1 cellular context compared by ENCODE assay signal in the genomic region with DNA sequence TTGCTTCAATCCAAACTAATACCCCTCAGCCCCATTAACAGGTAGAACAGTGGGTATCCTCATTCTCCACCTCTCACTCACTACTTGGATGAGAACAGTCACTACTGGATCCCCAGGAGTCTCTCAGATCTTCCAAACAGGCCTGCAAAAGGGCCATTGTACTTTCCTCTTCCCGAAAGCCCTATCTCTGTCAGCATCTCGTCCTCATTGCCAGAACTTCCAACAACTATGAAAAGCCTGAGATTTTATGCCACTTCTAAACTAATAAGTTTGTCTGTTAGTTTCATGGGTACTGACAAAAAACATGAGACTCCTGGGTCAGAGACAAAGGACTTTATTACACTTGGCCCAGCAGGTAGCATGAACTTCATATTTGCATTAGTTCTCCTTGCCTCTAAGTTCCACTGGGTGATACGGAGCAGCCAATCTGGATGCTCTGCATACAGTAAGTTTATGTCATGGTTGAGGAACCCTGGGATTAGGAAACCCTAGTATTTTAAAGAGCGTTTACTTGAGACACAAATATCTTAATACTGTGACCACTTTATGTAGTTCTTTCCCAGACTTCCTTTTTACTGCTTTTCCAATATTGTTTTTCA.
TF ChIP-seq lines count a peak whose summit lies in the region.

No MANE protein-coding gene starts in this region.

TF ChIP-seq in K562, 482 proteins besides CTCF, POLR2A, EP300 and RAD21 (continued from another document):
- TF ChIP-seq, protein P1, sequence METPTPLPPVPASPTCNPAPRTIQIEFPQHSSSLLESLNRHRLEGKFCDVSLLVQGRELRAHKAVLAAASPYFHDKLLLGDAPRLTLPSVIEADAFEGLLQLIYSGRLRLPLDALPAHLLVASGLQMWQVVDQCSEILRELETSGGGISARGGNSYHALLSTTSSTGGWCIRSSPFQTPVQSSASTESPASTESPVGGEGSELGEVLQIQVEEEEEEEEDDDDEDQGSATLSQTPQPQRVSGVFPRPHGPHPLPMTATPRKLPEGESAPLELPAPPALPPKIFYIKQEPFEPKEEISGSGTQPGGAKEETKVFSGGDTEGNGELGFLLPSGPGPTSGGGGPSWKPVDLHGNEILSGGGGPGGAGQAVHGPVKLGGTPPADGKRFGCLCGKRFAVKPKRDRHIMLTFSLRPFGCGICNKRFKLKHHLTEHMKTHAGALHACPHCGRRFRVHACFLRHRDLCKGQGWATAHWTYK (CRISPR knock-in tag; IDR thresholded peaks at IDR 0.05), result no peak
- TF ChIP-seq, protein P2, sequence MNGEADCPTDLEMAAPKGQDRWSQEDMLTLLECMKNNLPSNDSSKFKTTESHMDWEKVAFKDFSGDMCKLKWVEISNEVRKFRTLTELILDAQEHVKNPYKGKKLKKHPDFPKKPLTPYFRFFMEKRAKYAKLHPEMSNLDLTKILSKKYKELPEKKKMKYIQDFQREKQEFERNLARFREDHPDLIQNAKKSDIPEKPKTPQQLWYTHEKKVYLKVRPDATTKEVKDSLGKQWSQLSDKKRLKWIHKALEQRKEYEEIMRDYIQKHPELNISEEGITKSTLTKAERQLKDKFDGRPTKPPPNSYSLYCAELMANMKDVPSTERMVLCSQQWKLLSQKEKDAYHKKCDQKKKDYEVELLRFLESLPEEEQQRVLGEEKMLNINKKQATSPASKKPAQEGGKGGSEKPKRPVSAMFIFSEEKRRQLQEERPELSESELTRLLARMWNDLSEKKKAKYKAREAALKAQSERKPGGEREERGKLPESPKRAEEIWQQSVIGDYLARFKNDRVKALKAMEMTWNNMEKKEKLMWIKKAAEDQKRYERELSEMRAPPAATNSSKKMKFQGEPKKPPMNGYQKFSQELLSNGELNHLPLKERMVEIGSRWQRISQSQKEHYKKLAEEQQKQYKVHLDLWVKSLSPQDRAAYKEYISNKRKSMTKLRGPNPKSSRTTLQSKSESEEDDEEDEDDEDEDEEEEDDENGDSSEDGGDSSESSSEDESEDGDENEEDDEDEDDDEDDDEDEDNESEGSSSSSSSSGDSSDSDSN (IDR thresholded peaks at IDR 0.05; ENCODE audit: borderline replicate concordance in 1 of 2, low read depth in 2 of 2, low read length in 2 of 2), result 0 out of 4 replicates have a peak, but pooled peaks of 1 of the 2 experiments have one; percentile 33
- TF ChIP-seq NR4A1 (CRISPR knock-in tag; IDR thresholded peaks at IDR 0.05) (no peak), NR4A1 (tag; IDR thresholded peaks at IDR 0.05) (peak; percentile 55; the same call in 1 of the 2 replicates), BRCA1 (IDR thresholded peaks at IDR 0.05) (no peak), BRCA1 (CRISPR knock-in tag; IDR thresholded peaks at IDR 0.05) (no peak), ZNF589 (CRISPR knock-in tag; IDR thresholded peaks at IDR 0.05; ENCODE audit: low read depth) (no peak), NFATC3 (IDR thresholded peaks at IDR 0.05) (no peak), ZFX (CRISPR knock-in tag; IDR thresholded peaks at IDR 0.05) (no peak), ESRRA (IDR thresholded peaks at IDR 0.05; ENCODE audit: borderline replicate concordance, low read depth) (no peak)
- TF ChIP-seq, protein P3, sequence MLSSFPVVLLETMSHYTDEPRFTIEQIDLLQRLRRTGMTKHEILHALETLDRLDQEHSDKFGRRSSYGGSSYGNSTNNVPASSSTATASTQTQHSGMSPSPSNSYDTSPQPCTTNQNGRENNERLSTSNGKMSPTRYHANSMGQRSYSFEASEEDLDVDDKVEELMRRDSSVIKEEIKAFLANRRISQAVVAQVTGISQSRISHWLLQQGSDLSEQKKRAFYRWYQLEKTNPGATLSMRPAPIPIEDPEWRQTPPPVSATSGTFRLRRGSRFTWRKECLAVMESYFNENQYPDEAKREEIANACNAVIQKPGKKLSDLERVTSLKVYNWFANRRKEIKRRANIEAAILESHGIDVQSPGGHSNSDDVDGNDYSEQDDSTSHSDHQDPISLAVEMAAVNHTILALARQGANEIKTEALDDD (IDR thresholded peaks at IDR 0.05), result 0 out of 2 replicates have a peak, but pooled peaks have one; percentile 4
- TF ChIP-seq, protein P4, sequence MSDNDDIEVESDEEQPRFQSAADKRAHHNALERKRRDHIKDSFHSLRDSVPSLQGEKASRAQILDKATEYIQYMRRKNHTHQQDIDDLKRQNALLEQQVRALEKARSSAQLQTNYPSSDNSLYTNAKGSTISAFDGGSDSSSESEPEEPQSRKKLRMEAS (CRISPR knock-in tag; IDR thresholded peaks at IDR 0.05), result no peak
TF ChIP-seq in K562: peak in this region for 5.
